In genomic region chr12:55972906-55973597, GRCh38 we compare ENCODE assay signal across 8 cellular contexts. TPM values are rescaled to one million over a fixed set of nuclear protein-coding genes. Genes with fewer than 3 reads are reported as not detected.
DNase-seq lines count a peak whose midpoint lies in the region; ATAC-seq and TF ChIP-seq lines count a peak whose summit lies in the region.

No MANE protein-coding gene starts in this region.

- H3K36me3 Mint-ChIP-seq in CD4-positive, alpha-beta T cell (ENCODE audit: low read depth): peaks cover 9% of the 10 kb centered on the region

- no peak overlapping the region for H3K4me3 Mint-ChIP-seq in CD4-positive, alpha-beta T cell

- DNase-seq in CD4-positive, alpha-beta T cell: no peak
- peak; percentile 57 to 58 for DNase-seq in Kasumi-1 (lab: John Stamatoyannopoulos, UW)
- peak; percentile 64 for DNase-seq in choroid plexus epithelial cell (ENCODE audit: low read depth)
- DNase-seq in NCI-H1436 treated with DMSO at 0.1 percent for 48 hours (lab: John Stamatoyannopoulos, UW): no peak
- DNase-seq in NCI-H1092 treated with DMSO at 0.1 percent for 48 hours (lab: John Stamatoyannopoulos, UW): no peak

- peaks cover 37% of the 10 kb centered on the region for H3K4me1 ChIP-seq in muscle layer of colon (ENCODE audit: insufficient read depth, low read length)

- intact Hi-C loops in CD4-positive, alpha-beta T cell (cut with DNase I, micrococcal nuclease): loop anchor here in 1 of 2 experiments (1.0 kb wide), 1 partner anchor 44 kb away; no protein-coding TSS in a partner anchor

- no peak overlapping the region for H3K27ac Mint-ChIP-seq in CD4-positive, alpha-beta T cell

- no peaks in the 10 kb centered on the region for H3K27me3 ChIP-seq in CD4-positive, alpha-beta T cell (ENCODE audit: control insufficient read depth, insufficient read depth, low read length)
- H3K27me3 ChIP-seq in muscle layer of colon (ENCODE audit: control insufficient read depth in 1 of 2, insufficient read depth in 2 of 2, low read length in 2 of 2): no peaks in the 10 kb centered on the region

- H3K27ac ChIP-seq in CD4-positive, alpha-beta T cell (ENCODE audit: low read depth, low read length): peak overlapping the region; percentile 67
- H3K27ac ChIP-seq in muscle layer of colon (ENCODE audit: low read depth, low read length): peak overlapping the region; percentile 89

- peak overlapping the region; percentile 74 for H3K4me3 ChIP-seq in choroid plexus epithelial cell (ENCODE audit: low read depth, low read length)
- H3K4me3 ChIP-seq in muscle layer of colon (ENCODE audit: low read depth in 1 of 2, low read length in 2 of 2): peak overlapping the region; percentile 75 to 78

- peak overlapping the region; percentile 90 for H3K9ac ChIP-seq in muscle layer of colon (ENCODE audit: low read length)

- peaks cover 17% of the 10 kb centered on the region for H3K4me1 Mint-ChIP-seq in CD4-positive, alpha-beta T cell (ENCODE audit: low read depth)

- H3K9me3 Mint-ChIP-seq in CD4-positive, alpha-beta T cell: no peaks in the 10 kb centered on the region

- no peaks in the 10 kb centered on the region for H3K9me3 ChIP-seq in CD4-positive, alpha-beta T cell (ENCODE audit: control insufficient read depth, low read length)
- no peaks in the 10 kb centered on the region for H3K9me3 ChIP-seq in muscle layer of colon (ENCODE audit: low read length)

- POLR2A ChIA-PET in CD4-positive, alpha-beta T cell (lab: Charles Lee): interaction anchor here (0.7 to 2.9 kb wide), 52 partner anchors 8 to 1693 kb away, joined by 3 to 80 read pairs (median 6); partner anchors contain the start of genes BLOC1S1, CBX5, CNPY2 and DGKA

- ATAC-seq in CD4-positive, alpha-beta T cell (ENCODE audit: poor library complexity): no peak
- no peak for ATAC-seq in HG03469 (IDR thresholded peaks at IDR 0.05; ENCODE audit: unreplicated experiment)
- no peak for ATAC-seq in HG02763 (IDR thresholded peaks at IDR 0.05; ENCODE audit: unreplicated experiment)

- no peak for TF ChIP-seq CTCF in CD4-positive, alpha-beta T cell (IDR thresholded peaks at IDR 0.05)
- TF ChIP-seq CTCF in choroid plexus epithelial cell (conservative IDR thresholded peaks at IDR 0.05; ENCODE audit: low read depth, low read length): no peak

- CTCF ChIA-PET in CD4-positive, alpha-beta T cell (lab: Charles Lee): interaction anchor here (0.9 to 2.9 kb wide), 6 partner anchors 23 to 664 kb away, joined by 3 to 18 read pairs (median 5); partner anchors contain the start of genes PYM1 and SUOX

- no peaks in the 10 kb centered on the region for H3K27me3 Mint-ChIP-seq in CD4-positive, alpha-beta T cell

- no peaks in the 10 kb centered on the region for H3K36me3 ChIP-seq in muscle layer of colon (ENCODE audit: insufficient read depth, low read length)

RNA-seq across cellular contexts. Expression of gene RAB5B, which starts 0.8 kb away (rescaled TPM):
- total RNA-seq in CD4-positive, alpha-beta T cell: 10 to 100 TPM; 21.6 to 27.4 TPM

RNA-seq across cellular contexts. Expression of gene CDK2, which starts 6.4 kb away (rescaled TPM):
- total RNA-seq in CD4-positive, alpha-beta T cell: 10 to 100 TPM; 15.8 to 16.0 TPM

RNA-seq across cellular contexts. Expression of gene PMEL, which starts 7.2 kb away (rescaled TPM):
- not detected for total RNA-seq in CD4-positive, alpha-beta T cell

RNA-seq across cellular contexts. Expression of gene SUOX, which starts 24.0 kb away (rescaled TPM):
- 1 to 10 TPM in 1 of 2 experiments, under 1 TPM in 1; 0.82 to 1.2 TPM for total RNA-seq in CD4-positive, alpha-beta T cell

RNA-seq across cellular contexts. Expression of gene DGKA, which starts 42.1 kb away (rescaled TPM):
- 100 to 1,000 TPM; 799 to 818 TPM for total RNA-seq in CD4-positive, alpha-beta T cell

Comparison
In these comparisons a context has a peak if more than half of its experiments do, and no peak if none do; other contexts are left out.
1. DNase-seq: peak in Kasumi-1 (2 of 2) and choroid plexus epithelial cell (single experiment); none in CD4-positive, alpha-beta T cell (0 of 10), NCI-H1436 treated with DMSO at 0.1 percent for 48 hours (single experiment) and NCI-H1092 treated with DMSO at 0.1 percent for 48 hours (single experiment).